Comparison of ENCODE assay signal across 8 cellular contexts in genomic region chr9:137726336-137726735, GRCh38.
DNase-seq lines count a peak whose midpoint lies in the region; ATAC-seq and TF ChIP-seq lines count a peak whose summit lies in the region.
"Not testable (repeated sequence)": the region's sequence is repeated elsewhere in the genome, so short reads cannot be mapped to it uniquely, and the experiment has no call there.

No MANE protein-coding gene starts in this region.

- CTCF ChIA-PET in CD8-positive, alpha-beta T cell (lab: Charles Lee), result interaction anchor here (1.4 kb wide), 1 partner anchor 53 kb away, joined by 4 read pairs; no protein-coding TSS in a partner anchor
- CTCF ChIA-PET in activated CD4-positive, alpha-beta T cell treated with anti-CD3 and anti-CD28 coated beads, Interleukin-2, amount 10 ng/mL, durations not matched to agents 7 days and 5 days (lab: Charles Lee), result interaction anchor here (1.3 kb wide), 1 partner anchor 9 kb away, joined by 4 read pairs; no protein-coding TSS in a partner anchor

- not testable (repeated sequence) for H3K9me3 ChIP-seq in CD8-positive, alpha-beta T cell (ENCODE audit: low read length)

- H3K36me3 Mint-ChIP-seq in CD8-positive, alpha-beta T cell, result peaks cover 75% of the 10 kb centered on the region
- H3K36me3 Mint-ChIP-seq in activated CD4-positive, alpha-beta T cell treated with anti-CD3 and anti-CD28 coated beads, Interleukin-2, amount 10 ng/mL, durations not matched to agents 7 days and 5 days (ENCODE audit: low read depth), result peaks cover 86% of the 10 kb centered on the region
- peaks cover 41% of the 10 kb centered on the region for H3K36me3 Mint-ChIP-seq in memory B cell

- ATAC-seq in CD8-positive, alpha-beta T cell, result not testable (repeated sequence)
- peak; percentile 75 for ATAC-seq in GM18873 (IDR thresholded peaks at IDR 0.05; ENCODE audit: low FRiP score, unreplicated experiment)
- ATAC-seq in GM21360 (IDR thresholded peaks at IDR 0.05; ENCODE audit: unreplicated experiment), result peak; percentile 75
- ATAC-seq in HG02571 (IDR thresholded peaks at IDR 0.05; ENCODE audit: unreplicated experiment), result peak; percentile 63
- ATAC-seq in HG02973 (IDR thresholded peaks at IDR 0.05; ENCODE audit: unreplicated experiment), result peak; percentile 82
- ATAC-seq in HG03280 (IDR thresholded peaks at IDR 0.05; ENCODE audit: unreplicated experiment), result peak; percentile 83
- peak; percentile 95 for ATAC-seq in memory B cell (ENCODE audit: low read depth)

- H3K36me3 ChIP-seq in CD8-positive, alpha-beta T cell (ENCODE audit: insufficient read depth, low read length), result peaks cover 17% of the 10 kb centered on the region

- not testable (repeated sequence) for TF ChIP-seq CTCF in CD8-positive, alpha-beta T cell (IDR thresholded peaks at IDR 0.05)

- H3K4me1 ChIP-seq in CD8-positive, alpha-beta T cell (ENCODE audit: insufficient read depth, low read length), result peaks cover 33% of the 10 kb centered on the region

- not testable (repeated sequence) for H3K27me3 ChIP-seq in CD8-positive, alpha-beta T cell (ENCODE audit: insufficient read depth, low read length)

- not testable (repeated sequence) for H3K27me3 Mint-ChIP-seq in CD8-positive, alpha-beta T cell (ENCODE audit: low read depth); activated CD4-positive, alpha-beta T cell treated with anti-CD3 and anti-CD28 coated beads, Interleukin-2, amount 10 ng/mL, durations not matched to agents 7 days and 5 days; memory B cell

- intact Hi-C loops in CD8-positive, alpha-beta T cell (cut with DNase I, micrococcal nuclease), result loop anchor here in 1 of 2 experiments (10.0 kb wide), 1 partner anchor 298 kb away; no protein-coding TSS in a partner anchor

- H3K27ac Mint-ChIP-seq in CD8-positive, alpha-beta T cell, result peak overlapping the region; percentile 37
- H3K27ac Mint-ChIP-seq in activated CD4-positive, alpha-beta T cell treated with anti-CD3 and anti-CD28 coated beads, Interleukin-2, amount 10 ng/mL, durations not matched to agents 7 days and 5 days, result peak overlapping the region; percentile 66
- not testable (repeated sequence) for H3K27ac Mint-ChIP-seq in memory B cell

- POLR2A ChIA-PET in CD8-positive, alpha-beta T cell (lab: Charles Lee); activated CD4-positive, alpha-beta T cell treated with anti-CD3 and anti-CD28 coated beads, Interleukin-2, amount 10 ng/mL, durations not matched to agents 7 days and 5 days (lab: Charles Lee): not testable (repeated sequence)

- peaks cover 53% of the 10 kb centered on the region for H3K4me1 Mint-ChIP-seq in CD8-positive, alpha-beta T cell (ENCODE audit: low read depth)
- peaks cover 46% of the 10 kb centered on the region for H3K4me1 Mint-ChIP-seq in activated CD4-positive, alpha-beta T cell treated with anti-CD3 and anti-CD28 coated beads, Interleukin-2, amount 10 ng/mL, durations not matched to agents 7 days and 5 days
- peaks cover 30% of the 10 kb centered on the region for H3K4me1 Mint-ChIP-seq in memory B cell

- H3K4me3 Mint-ChIP-seq in CD8-positive, alpha-beta T cell; activated CD4-positive, alpha-beta T cell treated with anti-CD3 and anti-CD28 coated beads, Interleukin-2, amount 10 ng/mL, durations not matched to agents 7 days and 5 days; memory B cell: not testable (repeated sequence)

- not testable (repeated sequence) for H3K4me3 ChIP-seq in CD8-positive, alpha-beta T cell (ENCODE audit: low read depth, low read length)

- not testable (repeated sequence) for H3K27ac ChIP-seq in CD8-positive, alpha-beta T cell (ENCODE audit: low read depth, low read length)

- not testable (repeated sequence) for H3K9me3 Mint-ChIP-seq in CD8-positive, alpha-beta T cell; memory B cell
- H3K9me3 Mint-ChIP-seq in activated CD4-positive, alpha-beta T cell treated with anti-CD3 and anti-CD28 coated beads, Interleukin-2, amount 10 ng/mL, durations not matched to agents 7 days and 5 days, result peaks cover 38% of the 10 kb centered on the region

- DNase-seq in CD8-positive, alpha-beta T cell; activated CD4-positive, alpha-beta T cell treated with anti-CD3 and anti-CD28 coated beads, Interleukin-2, amount 10 ng/mL, durations not matched to agents 7 days and 5 days; memory B cell (ENCODE audit: low spot score in 2 of 2): not testable (repeated sequence)
